Comparison of ENCODE assay signal across 16 cellular contexts in genomic region chr15:92159481-92159880, GRCh38.
"Had no signal": no experiment of that assay in that cellular context is flagged by ENCODE, and none has a peak within 500 bp of the region (broad histone marks: within the 10 kb centered on the region; RNA-seq: fewer than 3 reads in every experiment).

No MANE protein-coding gene starts in this region.

- ATAC-seq: activated CD8-positive, alpha-beta T cell treated with anti-CD3 and anti-CD28 coated beads for 36 hours; stimulated activated effector memory CD8-positive, alpha-beta T cell treated with anti-CD3 and anti-CD28 coated beads, Interleukin-12 subunit alpha, Interleukin-12 subunit beta, amount 100 ng/mL, for 72 hours had no signal

- H3K27me3 Mint-ChIP-seq: activated CD4-positive, alpha-beta T cell treated with anti-CD3 and anti-CD28 coated beads, Interleukin-2, amount 10 ng/mL, durations not matched to agents 24 days and 14 days; activated CD8-positive, alpha-beta T cell treated with anti-CD3 and anti-CD28 coated beads for 36 hours had no signal

- H3K27me3 ChIP-seq: ascending aorta had no signal

- H3K4me3 Mint-ChIP-seq: activated CD4-positive, alpha-beta T cell treated with anti-CD3 and anti-CD28 coated beads, Interleukin-2, amount 10 ng/mL, durations not matched to agents 24 days and 14 days; activated CD8-positive, alpha-beta T cell treated with anti-CD3 and anti-CD28 coated beads for 36 hours; activated naive CD4-positive, alpha-beta T cell treated with anti-CD3 and anti-CD28 coated beads for 36 hours; neural crest cell; stimulated activated effector memory CD8-positive, alpha-beta T cell treated with anti-CD3 and anti-CD28 coated beads, Interleukin-12 subunit alpha, Interleukin-12 subunit beta, amount 100 ng/mL, for 72 hours had no signal

- H3K9me3 Mint-ChIP-seq: activated CD4-positive, alpha-beta T cell treated with anti-CD3 and anti-CD28 coated beads, Interleukin-2, amount 10 ng/mL, durations not matched to agents 24 days and 14 days; activated CD8-positive, alpha-beta T cell treated with anti-CD3 and anti-CD28 coated beads for 36 hours; activated naive CD4-positive, alpha-beta T cell treated with anti-CD3 and anti-CD28 coated beads for 36 hours; activated T-helper 2 cell treated with anti-CD3 and anti-CD28 coated beads, Interferon-gamma antibody, Interleukin-2, Interleukin-4, amounts not matched to agents 10 μg/mL and 5 μg/mL and 100 μg/mL, durations not matched to agents 14 hours and 24 hours and 36 hours; neural crest cell; stimulated activated effector memory CD8-positive, alpha-beta T cell treated with anti-CD3 and anti-CD28 coated beads, Interleukin-12 subunit alpha, Interleukin-12 subunit beta, amount 100 ng/mL, for 72 hours had no signal

- H3K36me3 ChIP-seq: prostate gland had no signal

- H3K27ac Mint-ChIP-seq: activated CD4-positive, alpha-beta T cell treated with anti-CD3 and anti-CD28 coated beads, Interleukin-2, amount 10 ng/mL, durations not matched to agents 24 days and 14 days; activated CD8-positive, alpha-beta T cell treated with anti-CD3 and anti-CD28 coated beads for 36 hours; activated naive CD4-positive, alpha-beta T cell treated with anti-CD3 and anti-CD28 coated beads for 36 hours; activated T-helper 2 cell treated with anti-CD3 and anti-CD28 coated beads, Interferon-gamma antibody, Interleukin-2, Interleukin-4, amounts not matched to agents 10 μg/mL and 5 μg/mL and 100 μg/mL, durations not matched to agents 14 hours and 24 hours and 36 hours; stimulated activated effector memory CD8-positive, alpha-beta T cell treated with anti-CD3 and anti-CD28 coated beads, Interleukin-12 subunit alpha, Interleukin-12 subunit beta, amount 100 ng/mL, for 72 hours had no signal

- H3K27ac ChIP-seq: ascending aorta, prostate gland had no signal

- DNase-seq: activated CD4-positive, alpha-beta T cell treated with anti-CD3 and anti-CD28 coated beads, Interleukin-2, amount 10 ng/mL, durations not matched to agents 24 days and 14 days; activated CD8-positive, alpha-beta T cell treated with anti-CD3 and anti-CD28 coated beads for 36 hours; activated naive CD4-positive, alpha-beta T cell treated with anti-CD3 and anti-CD28 coated beads for 36 hours; activated T-cell treated with anti-CD3 and anti-CD28 coated beads, Interleukin-2, amount 50 U/mL, for 1 hour; effector CD4-positive, alpha-beta T cell; hypothalamus; midbrain; right cardiac atrium; stimulated activated CD4-positive, alpha-beta T cell treated with anti-CD3 and anti-CD28 coated beads, Interleukin-4, amount 100 ng/mL, for 1 hour; T1000 had no signal

- H3K9me3 ChIP-seq: ascending aorta, prostate gland had no signal

- H3K4me3 ChIP-seq: ascending aorta, lung, prostate gland had no signal

- H3K4me1 ChIP-seq: ascending aorta, prostate gland had no signal
